29 cellular contexts compared by ENCODE assay signal in genomic region chr6:136633355-136633754, GRCh38.
"Had no signal": no experiment of that assay in that cellular context is flagged by ENCODE, and none has a peak within 500 bp of the region (broad histone marks: within the 10 kb centered on the region; RNA-seq: fewer than 3 reads in every experiment).

No MANE protein-coding gene starts in this region.

- H3K27ac ChIP-seq: body of pancreas, breast epithelium, KMS-11, SJCRH30, WERI-Rb-1 had no signal

- H3K4me1 Mint-ChIP-seq: activated naive CD8-positive, alpha-beta T cell treated with anti-CD3 and anti-CD28 coated beads for 36 hours had no signal

- H3K27ac Mint-ChIP-seq: activated CD8-positive, alpha-beta T cell treated with anti-CD3 and anti-CD28 coated beads, Interleukin-2, amount 10 ng/mL, durations not matched to agents 7 days and 5 days; activated naive CD8-positive, alpha-beta T cell treated with anti-CD3 and anti-CD28 coated beads for 36 hours; activated T-cell treated with anti-CD3 and anti-CD28 coated beads, Interleukin-2, amount 50 U/mL, for 24 hours; activated T-helper 2 cell treated with anti-CD3 and anti-CD28 coated beads, Interferon-gamma antibody, Interleukin-2, Interleukin-4, amounts not matched to agents 10 μg/mL and 5 μg/mL and 100 μg/mL, durations not matched to agents 14 hours and 24 hours and 36 hours had no signal

- ATAC-seq: activated CD8-positive, alpha-beta T cell treated with anti-CD3 and anti-CD28 coated beads, Interleukin-2, amount 10 ng/mL, durations not matched to agents 7 days and 5 days; body of pancreas; Panc1 had no signal

- H3K27me3 ChIP-seq: body of pancreas, breast epithelium, SJCRH30 had no signal

- DNase-seq: activated CD4-positive, alpha-beta T cell treated with anti-CD3 and anti-CD28 coated beads for 1 hour; activated CD4-positive, alpha-beta T cell treated with anti-CD3 and anti-CD28 coated beads for 48 hours; activated CD4-positive, CD25-positive, alpha-beta regulatory T cell; activated CD8-positive, alpha-beta T cell treated with anti-CD3 and anti-CD28 coated beads, Interleukin-2, amount 10 ng/mL, durations not matched to agents 7 days and 5 days; activated gamma-delta T cell treated with Interleukin-2 at 50 U/mL for 16 hours; activated naive CD4-positive, alpha-beta T cell treated with anti-CD3 and anti-CD28 coated beads, Interleukin-2, amount 50 U/mL, for 16 hours; activated naive CD8-positive, alpha-beta T cell treated with anti-CD3 and anti-CD28 coated beads for 36 hours; activated T-cell treated with anti-CD3 and anti-CD28 coated beads, Interleukin-2, amount 50 U/mL, for 24 hours; amniotic stem cell; body of pancreas; MM.1S; MV-4-11; NCI-H1092; NCI-H1436 treated with DMSO at 0.1 percent for 48 hours; NCI-H1694 treated with DMSO at 0.1 percent for 48 hours; NCI-H2029; NCI-H345; NCI-H524 treated with DMSO at 0.1 percent for 48 hours; SHP77; SJCRH30; SK-N-SH; T-helper 2 cell; T-helper 9 cell; WERI-Rb-1 had no signal

- H3K9ac ChIP-seq: KMS-11, SK-N-SH had no signal

- H3K27me3 Mint-ChIP-seq: activated naive CD8-positive, alpha-beta T cell treated with anti-CD3 and anti-CD28 coated beads for 36 hours; activated T-cell treated with anti-CD3 and anti-CD28 coated beads, Interleukin-2, amount 50 U/mL, for 24 hours had no signal

- H3K9me3 ChIP-seq: body of pancreas, breast epithelium, SJCRH30, SK-N-SH had no signal

- H3K4me3 ChIP-seq: body of pancreas, breast epithelium, SJCRH30 had no signal

- H3K9me3 Mint-ChIP-seq: activated naive CD8-positive, alpha-beta T cell treated with anti-CD3 and anti-CD28 coated beads for 36 hours; activated T-cell treated with anti-CD3 and anti-CD28 coated beads, Interleukin-2, amount 50 U/mL, for 24 hours; activated T-helper 2 cell treated with anti-CD3 and anti-CD28 coated beads, Interferon-gamma antibody, Interleukin-2, Interleukin-4, amounts not matched to agents 10 μg/mL and 5 μg/mL and 100 μg/mL, durations not matched to agents 14 hours and 24 hours and 36 hours had no signal

- H3K4me2 ChIP-seq: KMS-11, SK-N-SH had no signal

- H3K4me1 ChIP-seq: body of pancreas, breast epithelium, SJCRH30 had no signal

- H3K36me3 ChIP-seq: breast epithelium, WERI-Rb-1 had no signal

- H3K4me3 Mint-ChIP-seq: activated CD8-positive, alpha-beta T cell treated with anti-CD3 and anti-CD28 coated beads, Interleukin-2, amount 10 ng/mL, durations not matched to agents 7 days and 5 days; activated naive CD8-positive, alpha-beta T cell treated with anti-CD3 and anti-CD28 coated beads for 36 hours; activated T-cell treated with anti-CD3 and anti-CD28 coated beads, Interleukin-2, amount 50 U/mL, for 24 hours had no signal

- FAIRE-seq: astrocyte had no signal
